In the genomic region with DNA sequence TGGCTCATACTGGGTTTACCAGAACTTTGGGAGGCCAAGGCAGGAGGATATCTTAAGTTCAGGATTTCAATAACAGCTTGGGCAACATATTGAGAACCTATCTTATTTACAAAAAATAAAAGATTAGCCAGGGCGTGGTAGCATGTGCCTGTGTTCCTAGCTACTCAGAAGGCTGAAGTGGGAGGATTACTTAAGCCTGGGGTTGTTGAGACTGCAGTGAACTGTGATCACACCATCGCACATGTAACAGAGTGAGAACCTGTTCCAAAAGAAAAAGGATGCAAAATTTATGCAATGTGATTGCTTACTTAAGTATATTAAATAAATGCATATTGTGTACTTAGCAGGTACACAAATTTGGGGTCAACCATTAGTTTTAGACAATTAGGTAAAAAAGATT, we compare ENCODE assay signal across 24 cellular contexts.
"Had no signal": no experiment of that assay in that cellular context is flagged by ENCODE, and none has a peak within 500 bp of the region (broad histone marks: within the 10 kb centered on the region; RNA-seq: fewer than 3 reads in every experiment).

No MANE protein-coding gene starts in this region.

- H3K27me3 ChIP-seq: ascending aorta, body of pancreas, MG63, Peyer's patch had no signal

- H3K27ac ChIP-seq: ascending aorta, body of pancreas, Peyer's patch, RWPE1 had no signal

- H3K9me3 ChIP-seq: ascending aorta, body of pancreas, MG63, Peyer's patch had no signal

- H3K4me3 ChIP-seq: ascending aorta, body of pancreas, MG63, Peyer's patch had no signal

- H3K36me3 ChIP-seq: ascending aorta, MG63, Peyer's patch had no signal

- ATAC-seq: activated CD8-positive, alpha-beta memory T cell treated with anti-CD3 and anti-CD28 coated beads, Interleukin-2, amount 10 ng/mL, durations not matched to agents 7 days and 5 days; activated naive CD4-positive, alpha-beta T cell treated with anti-CD3 and anti-CD28 coated beads, Interleukin-2, amount 50 U/mL, for 72 hours; activated naive CD8-positive, alpha-beta T cell treated with anti-CD3 and anti-CD28 coated beads, Interleukin-2, amount 50 U/mL, for 24 hours; activated T-cell treated with anti-CD3 and anti-CD28 coated beads, Interleukin-2, amount 50 U/mL, for 4 hours; body of pancreas had no signal

- H3K4me1 ChIP-seq: ascending aorta, Peyer's patch had no signal

- DNase-seq: activated B cell treated with CpG ODN at 0.5 μM for 24 hours; activated CD4-positive, alpha-beta T cell treated with anti-CD3 and anti-CD28 coated beads for 1 hour; activated CD4-positive, alpha-beta T cell treated with anti-CD3 and anti-CD28 coated beads, Interleukin-2, amount 10 ng/mL, durations not matched to agents 24 days and 14 days; activated CD4-positive, alpha-beta T cell treated with anti-CD3 and anti-CD28 coated beads, Interleukin-2, amount 50 U/mL, for 48 hours; activated CD8-positive, alpha-beta memory T cell treated with anti-CD3 and anti-CD28 coated beads, Interleukin-2, amount 10 ng/mL, durations not matched to agents 7 days and 5 days; activated effector memory CD4-positive, alpha-beta T cell treated with anti-CD3 and anti-CD28 coated beads, Interleukin-2, amount 50 U/mL, for 16 hours; activated naive CD4-positive, alpha-beta T cell treated with Interleukin-2 at 50 U/mL for 16 hours; activated naive CD8-positive, alpha-beta T cell treated with anti-CD3 and anti-CD28 coated beads, Interleukin-2, amount 50 U/mL, for 24 hours; activated T-cell treated with anti-CD3 and anti-CD28 coated beads, Interleukin-2, amount 50 U/mL, for 4 hours; amniotic stem cell; body of pancreas; MG63; MV-4-11; NCI-H1092 treated with DMSO at 0.1 percent for 48 hours; NCI-H1417 treated with DMSO at 0.1 percent for 48 hours; NCI-H1694; NCI-H2029 treated with DMSO at 0.1 percent for 48 hours; NK-92 treated with Interleukin-12 subunit alpha and Interleukin-12 subunit beta, amount 100 ng/mL, for 24 hours; Peyer's patch; SHP77 treated with DMSO at 0.1 percent for 48 hours; T-helper 9 cell had no signal
